Comparison of ENCODE assay signal across 2 cellular contexts in the genomic region with DNA sequence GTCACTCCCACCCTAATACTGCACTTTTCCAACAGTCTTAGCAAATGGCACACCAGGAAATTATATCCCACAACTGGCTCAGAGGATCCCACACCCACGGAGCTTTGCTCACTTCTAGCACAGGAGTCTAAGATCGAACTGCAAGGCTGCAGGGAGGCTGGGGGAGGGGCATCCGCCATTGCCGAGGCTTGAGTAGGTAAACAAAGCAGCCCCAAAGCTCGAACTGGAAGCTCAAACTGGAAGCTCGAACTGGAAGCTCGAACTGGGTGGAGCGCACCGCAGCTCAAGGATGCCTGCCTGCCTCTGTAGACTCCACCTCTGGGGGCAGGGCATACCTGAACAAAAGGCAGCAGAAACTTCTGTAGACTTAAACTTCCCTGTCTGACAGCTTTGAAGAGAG.
TF ChIP-seq lines count a peak whose summit lies in the region.
"Not testable (repeated sequence)": the region's sequence is repeated elsewhere in the genome, so short reads cannot be mapped to it uniquely, and the experiment has no call there.

No MANE protein-coding gene starts in this region.

TF ChIP-seq in K562, 482 proteins besides CTCF, POLR2A, EP300 and RAD21:
- peak in 1 of 3 experiments; percentile 36 for TF ChIP-seq YY1 (IDR thresholded peaks at IDR 0.05; ENCODE audit: borderline replicate concordance in 1 of 3, control insufficient read depth in 1 of 3, extremely low read depth in 1 of 3, insufficient read depth in 3 of 3, insufficient read length in 1 of 3, insufficient replicate concordance in 2 of 3, low read depth in 1 of 3, low read length in 2 of 3)

TF ChIP-seq in HepG2, 621 proteins besides CTCF, POLR2A, EP300 and RAD21:
- TF ChIP-seq, protein P1, sequence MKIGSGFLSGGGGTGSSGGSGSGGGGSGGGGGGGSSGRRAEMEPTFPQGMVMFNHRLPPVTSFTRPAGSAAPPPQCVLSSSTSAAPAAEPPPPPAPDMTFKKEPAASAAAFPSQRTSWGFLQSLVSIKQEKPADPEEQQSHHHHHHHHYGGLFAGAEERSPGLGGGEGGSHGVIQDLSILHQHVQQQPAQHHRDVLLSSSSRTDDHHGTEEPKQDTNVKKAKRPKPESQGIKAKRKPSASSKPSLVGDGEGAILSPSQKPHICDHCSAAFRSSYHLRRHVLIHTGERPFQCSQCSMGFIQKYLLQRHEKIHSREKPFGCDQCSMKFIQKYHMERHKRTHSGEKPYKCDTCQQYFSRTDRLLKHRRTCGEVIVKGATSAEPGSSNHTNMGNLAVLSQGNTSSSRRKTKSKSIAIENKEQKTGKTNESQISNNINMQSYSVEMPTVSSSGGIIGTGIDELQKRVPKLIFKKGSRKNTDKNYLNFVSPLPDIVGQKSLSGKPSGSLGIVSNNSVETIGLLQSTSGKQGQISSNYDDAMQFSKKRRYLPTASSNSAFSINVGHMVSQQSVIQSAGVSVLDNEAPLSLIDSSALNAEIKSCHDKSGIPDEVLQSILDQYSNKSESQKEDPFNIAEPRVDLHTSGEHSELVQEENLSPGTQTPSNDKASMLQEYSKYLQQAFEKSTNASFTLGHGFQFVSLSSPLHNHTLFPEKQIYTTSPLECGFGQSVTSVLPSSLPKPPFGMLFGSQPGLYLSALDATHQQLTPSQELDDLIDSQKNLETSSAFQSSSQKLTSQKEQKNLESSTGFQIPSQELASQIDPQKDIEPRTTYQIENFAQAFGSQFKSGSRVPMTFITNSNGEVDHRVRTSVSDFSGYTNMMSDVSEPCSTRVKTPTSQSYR (CRISPR knock-in tag; IDR thresholded peaks at IDR 0.05; ENCODE audit: borderline replicate concordance) = peak; percentile 65; the same call in 1 of the 2 replicates
- TF ChIP-seq FOXA3 (CRISPR knock-in tag; IDR thresholded peaks at IDR 0.05) (peak; percentile 38; the same call in 1 of the 2 replicates), YY1 (IDR thresholded peaks at IDR 0.05; ENCODE audit: insufficient read depth, insufficient replicate concordance, low read depth, low read length) (peak; percentile 54), THAP9 (CRISPR knock-in tag; IDR thresholded peaks at IDR 0.05; ENCODE audit: borderline replicate concordance) (peak; percentile 32; the same call in 1 of the 2 replicates), HOXA3 (CRISPR knock-in tag; IDR thresholded peaks at IDR 0.05) (peak; percentile 50; the same call in 1 of the 2 replicates), FOXA1 (CRISPR knock-in tag; IDR thresholded peaks at IDR 0.05) (peak; percentile 42; the same call in 1 of the 2 replicates)
- TF ChIP-seq FOXA1 (IDR thresholded peaks at IDR 0.05) = not testable (repeated sequence)
